ENCODE assay signal across 25 cellular contexts in the genomic region with DNA sequence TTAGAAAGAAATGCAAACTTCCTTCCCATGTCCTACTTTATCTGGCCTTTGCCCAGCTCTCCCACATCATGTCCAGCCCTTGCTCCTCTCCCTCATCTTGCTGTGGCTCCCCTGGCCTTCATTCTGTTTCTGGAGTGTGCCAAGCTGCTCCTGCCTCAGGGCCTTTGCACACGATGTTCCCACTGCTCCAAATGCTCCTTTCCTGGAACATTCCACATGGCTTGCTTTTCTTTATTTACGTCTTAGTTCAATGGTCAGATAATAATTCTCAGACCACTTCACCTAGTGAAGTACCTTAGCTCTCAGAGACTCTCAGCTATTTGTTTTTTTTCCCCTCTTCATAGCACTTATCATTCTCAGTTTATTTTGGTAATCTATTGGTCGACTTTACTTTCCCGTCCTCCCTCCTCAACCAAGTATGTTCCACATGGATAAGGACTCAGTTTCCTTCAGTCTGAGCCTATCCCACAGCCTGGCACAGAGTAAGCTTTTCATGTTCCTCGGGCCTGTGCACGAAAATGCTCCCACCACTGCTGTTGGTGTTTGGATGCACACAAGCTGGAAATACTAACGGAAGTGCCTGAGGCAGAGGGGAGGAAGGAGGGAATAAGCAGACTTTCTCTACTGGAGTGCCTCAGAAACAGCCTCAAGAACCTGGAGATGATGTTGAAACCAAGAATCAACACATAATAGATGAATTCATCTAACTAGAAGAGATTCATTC. TPM values are rescaled to one million over a fixed set of nuclear protein-coding genes. Genes with fewer than 3 reads are reported as not detected.
"Had no signal": no experiment of that assay in that cellular context is flagged by ENCODE, and none has a peak within 500 bp of the region (broad histone marks: within the 10 kb centered on the region; RNA-seq: fewer than 3 reads in every experiment).

No MANE protein-coding gene starts in this region.

- H3K27ac ChIP-seq: PC-9, Peyer's patch, SJSA1, SK-N-MC had no signal

- H3K4me1 ChIP-seq: Peyer's patch, SJSA1 had no signal

- H3K27me3 ChIP-seq: MG63, Peyer's patch, SJSA1 had no signal

- H3K4me3 ChIP-seq: MG63, PC-9, Peyer's patch, SJSA1, SK-N-MC had no signal

- H3K36me3 ChIP-seq: MG63, Peyer's patch, SJSA1 had no signal

- H3K9me3 ChIP-seq: MG63, Peyer's patch, SJSA1 had no signal

- DNase-seq: KBM-7, MG63, NCI-H1092, NCI-H1105 treated with DMSO at 0.1 percent for 48 hours, NCI-H1417 treated with DMSO at 0.1 percent for 48 hours, NCI-H146, NCI-H1694 treated with DMSO at 0.1 percent for 48 hours, NCI-H1930, NCI-H2081, NCI-H2107, NCI-H2171, NCI-H226, NCI-H446, NCI-H510A, NCI-H524 treated with DMSO at 0.1 percent for 48 hours, NCI-H69, NCI-H774, PC-9, Peyer's patch, Right ventricle myocardium superior, RPMI8226, SIG-M5 had no signal

RNA-seq across cellular contexts. Expression of a gene that starts 23.4 kb away (rescaled TPM):
- total RNA-seq: HT-29 had no signal
